In genomic region chr3:140753865-140754754, GRCh38 we compare ENCODE assay signal across 10 cellular contexts.
A peak's percentile ranks its signal among the peaks of the same experiment; 100 is the strongest.
DNase-seq lines count a peak whose midpoint lies in the region; ATAC-seq and TF ChIP-seq lines count a peak whose summit lies in the region.
"Had no signal": no experiment of that assay in that cellular context is flagged by ENCODE, and none has a peak within 500 bp of the region (broad histone marks: within the 10 kb centered on the region; RNA-seq: fewer than 3 reads in every experiment).

No MANE protein-coding gene starts in this region.

- intact Hi-C loops in activated naive CD4-positive, alpha-beta T cell treated with anti-CD3 and anti-CD28 coated beads for 36 hours (cut with micrococcal nuclease), result no loop called here
- intact Hi-C loops in tibial artery (cut with DNase I; ENCODE audit: low total_unique reads), result no loop called here

- H3K27me3 ChIP-seq in MG63, result peaks cover 10% of the 10 kb centered on the region
- peaks cover 24% of the 10 kb centered on the region for H3K27me3 ChIP-seq in BE2C
- peaks cover 0 to 7% of the 10 kb centered on the region in 2 donors for H3K27me3 ChIP-seq in tibial artery

- H3K4me1 Mint-ChIP-seq in activated naive CD4-positive, alpha-beta T cell treated with anti-CD3 and anti-CD28 coated beads for 36 hours (ENCODE audit: low read depth), result peaks cover 3% of the 10 kb centered on the region
- H3K4me1 Mint-ChIP-seq: stimulated activated effector memory CD8-positive, alpha-beta T cell treated with anti-CD3 and anti-CD28 coated beads, Interleukin-12 subunit alpha, Interleukin-12 subunit beta, amount 100 ng/mL, for 72 hours had no signal

- H3K36me3 Mint-ChIP-seq in activated naive CD4-positive, alpha-beta T cell treated with anti-CD3 and anti-CD28 coated beads for 36 hours (ENCODE audit: low read depth), result no peaks in the 10 kb centered on the region
- H3K36me3 Mint-ChIP-seq: activated CD4-positive, alpha-beta memory T cell treated with anti-CD3 and anti-CD28 coated beads for 36 hours; stimulated activated effector memory CD8-positive, alpha-beta T cell treated with anti-CD3 and anti-CD28 coated beads, Interleukin-12 subunit alpha, Interleukin-12 subunit beta, amount 100 ng/mL, for 72 hours had no signal

- no peak overlapping the region for H3K4me3 Mint-ChIP-seq in activated naive CD4-positive, alpha-beta T cell treated with anti-CD3 and anti-CD28 coated beads for 36 hours
- H3K4me3 Mint-ChIP-seq: activated CD4-positive, alpha-beta memory T cell treated with anti-CD3 and anti-CD28 coated beads for 36 hours; stimulated activated effector memory CD8-positive, alpha-beta T cell treated with anti-CD3 and anti-CD28 coated beads, Interleukin-12 subunit alpha, Interleukin-12 subunit beta, amount 100 ng/mL, for 72 hours had no signal

- peak; percentile 23 for DNase-seq in COLO668 (lab: John Stamatoyannopoulos, UW; ENCODE audit: unreplicated experiment)
- peak; percentile 67 to 70 for DNase-seq in NCI-H526 (lab: John Stamatoyannopoulos, UW)
- DNase-seq in MG63, result no peak
- no peak for DNase-seq in activated naive CD4-positive, alpha-beta T cell treated with anti-CD3 and anti-CD28 coated beads for 36 hours
- no peak for DNase-seq in BE2C
- DNase-seq in tibial artery, result no peak
- DNase-seq: activated CD4-positive, alpha-beta memory T cell treated with anti-CD3 and anti-CD28 coated beads for 36 hours had no signal

- H3K27ac Mint-ChIP-seq in activated naive CD4-positive, alpha-beta T cell treated with anti-CD3 and anti-CD28 coated beads for 36 hours, result no peak overlapping the region
- H3K27ac Mint-ChIP-seq: activated CD4-positive, alpha-beta memory T cell treated with anti-CD3 and anti-CD28 coated beads for 36 hours; stimulated activated effector memory CD8-positive, alpha-beta T cell treated with anti-CD3 and anti-CD28 coated beads, Interleukin-12 subunit alpha, Interleukin-12 subunit beta, amount 100 ng/mL, for 72 hours had no signal

- H3K9me3 ChIP-seq in MG63, result no peaks in the 10 kb centered on the region
- H3K9me3 ChIP-seq in BE2C, result no peaks in the 10 kb centered on the region
- H3K9me3 ChIP-seq in tibial artery, result no peaks in the 10 kb centered on the region

- no peak overlapping the region for H3K4me3 ChIP-seq in MG63
- H3K4me3 ChIP-seq in BE2C (ENCODE audit: low read depth, low read length), result no peak overlapping the region
- H3K4me3 ChIP-seq in tibial artery, result no peak overlapping the region

- peak; percentile 51 for ATAC-seq in GM19025 (IDR thresholded peaks at IDR 0.05; ENCODE audit: low read depth, unreplicated experiment)
- ATAC-seq in HG02943 (IDR thresholded peaks at IDR 0.05; ENCODE audit: low read depth, unreplicated experiment), result peak; percentile 57
- ATAC-seq: stimulated activated effector memory CD8-positive, alpha-beta T cell treated with anti-CD3 and anti-CD28 coated beads, Interleukin-12 subunit alpha, Interleukin-12 subunit beta, amount 100 ng/mL, for 72 hours had no signal

- H3K27ac ChIP-seq in tibial artery, result no peak overlapping the region

- CTCF ChIA-PET in activated naive CD4-positive, alpha-beta T cell treated with anti-CD3 and anti-CD28 coated beads for 36 hours (lab: Charles Lee), result no interaction called here

- peaks cover 2% of the 10 kb centered on the region for H3K27me3 Mint-ChIP-seq in activated naive CD4-positive, alpha-beta T cell treated with anti-CD3 and anti-CD28 coated beads for 36 hours (ENCODE audit: low read depth)
- H3K27me3 Mint-ChIP-seq: activated CD4-positive, alpha-beta memory T cell treated with anti-CD3 and anti-CD28 coated beads for 36 hours had no signal

- H3K36me3 ChIP-seq in MG63 (no peaks in the 10 kb centered on the region), BE2C (no peaks in the 10 kb centered on the region), tibial artery (no peaks in the 10 kb centered on the region)

- H3K9me3 Mint-ChIP-seq in activated naive CD4-positive, alpha-beta T cell treated with anti-CD3 and anti-CD28 coated beads for 36 hours, result no peaks in the 10 kb centered on the region
- H3K9me3 Mint-ChIP-seq: activated CD4-positive, alpha-beta memory T cell treated with anti-CD3 and anti-CD28 coated beads for 36 hours had no signal

- H3K4me1 ChIP-seq in BE2C, result no peaks in the 10 kb centered on the region
- no peaks in the 10 kb centered on the region for H3K4me1 ChIP-seq in tibial artery

- TF ChIP-seq CTCF in BE2C (IDR thresholded peaks at IDR 0.05; ENCODE audit: low read depth, low read length) (no peak), tibial artery (IDR thresholded peaks at IDR 0.05) (no peak)

Comparison
In these comparisons a context has a peak if more than half of its experiments do, and no peak if none do; other contexts are left out.
1. DNase-seq: peak in COLO668 (single experiment) and NCI-H526 (2 of 2); none in MG63 (single experiment), activated naive CD4-positive, alpha-beta T cell treated with anti-CD3 and anti-CD28 coated beads for 36 hours (single experiment), BE2C (single experiment) and tibial artery (0 of 2).